18 cellular contexts compared by ENCODE assay signal in genomic region chr12:132305991-132306884, GRCh38. TPM values are rescaled to one million over a fixed set of nuclear protein-coding genes. Genes with fewer than 3 reads are reported as not detected.
"Had no signal": no experiment of that assay in that cellular context is flagged by ENCODE, and none has a peak within 500 bp of the region (broad histone marks: within the 10 kb centered on the region; RNA-seq: fewer than 3 reads in every experiment).

No MANE protein-coding gene starts in this region.

- H3K4me1 ChIP-seq: ascending aorta, gastroesophageal sphincter, psoas muscle had no signal

- H3K9me3 ChIP-seq: thyroid gland had no signal

- H3K36me3 ChIP-seq: ascending aorta, gastroesophageal sphincter, thyroid gland had no signal

- H3K4me3 ChIP-seq: ascending aorta, coronary artery, gastroesophageal sphincter, lung, psoas muscle, thyroid gland had no signal

- ATAC-seq: gastroesophageal sphincter, psoas muscle, T-cell had no signal

- H3K27ac ChIP-seq: ascending aorta, coronary artery, gastroesophageal sphincter, psoas muscle, thyroid gland had no signal

- DNase-seq: activated CD4-positive, alpha-beta T cell treated with anti-CD3 and anti-CD28 coated beads for 1 hour; activated CD4-positive, alpha-beta T cell treated with anti-CD3 and anti-CD28 coated beads, Interleukin-2, amount 50 U/mL, for 48 hours; activated gamma-delta T cell; activated naive CD8-positive, alpha-beta T cell treated with anti-CD3 and anti-CD28 coated beads, Interleukin-2, amount 10 ng/mL, durations not matched to agents 7 days and 5 days; activated T-cell treated with anti-CD3 and anti-CD28 coated beads, Interleukin-2, amount 50 U/mL, for 48 hours; caudate nucleus; effector CD8-positive, alpha-beta T cell; midbrain; nucleus accumbens; stimulated activated CD4-positive, alpha-beta T cell treated with anti-CD3 and anti-CD28 coated beads, Interleukin-4, amount 100 ng/mL, for 24 hours; T-cell; T1000 had no signal

- H3K27me3 ChIP-seq: ascending aorta, thyroid gland had no signal

RNA-seq across cellular contexts. Expression of gene GALNT9, which starts 23.2 kb away (rescaled TPM):
- total RNA-seq: activated naive CD8-positive, alpha-beta T cell treated with anti-CD3 and anti-CD28 coated beads, Interleukin-2, amount 10 ng/mL, durations not matched to agents 7 days and 5 days; ascending aorta; psoas muscle had no signal
